ENCODE assay signal across 8 cellular contexts in the genomic region with DNA sequence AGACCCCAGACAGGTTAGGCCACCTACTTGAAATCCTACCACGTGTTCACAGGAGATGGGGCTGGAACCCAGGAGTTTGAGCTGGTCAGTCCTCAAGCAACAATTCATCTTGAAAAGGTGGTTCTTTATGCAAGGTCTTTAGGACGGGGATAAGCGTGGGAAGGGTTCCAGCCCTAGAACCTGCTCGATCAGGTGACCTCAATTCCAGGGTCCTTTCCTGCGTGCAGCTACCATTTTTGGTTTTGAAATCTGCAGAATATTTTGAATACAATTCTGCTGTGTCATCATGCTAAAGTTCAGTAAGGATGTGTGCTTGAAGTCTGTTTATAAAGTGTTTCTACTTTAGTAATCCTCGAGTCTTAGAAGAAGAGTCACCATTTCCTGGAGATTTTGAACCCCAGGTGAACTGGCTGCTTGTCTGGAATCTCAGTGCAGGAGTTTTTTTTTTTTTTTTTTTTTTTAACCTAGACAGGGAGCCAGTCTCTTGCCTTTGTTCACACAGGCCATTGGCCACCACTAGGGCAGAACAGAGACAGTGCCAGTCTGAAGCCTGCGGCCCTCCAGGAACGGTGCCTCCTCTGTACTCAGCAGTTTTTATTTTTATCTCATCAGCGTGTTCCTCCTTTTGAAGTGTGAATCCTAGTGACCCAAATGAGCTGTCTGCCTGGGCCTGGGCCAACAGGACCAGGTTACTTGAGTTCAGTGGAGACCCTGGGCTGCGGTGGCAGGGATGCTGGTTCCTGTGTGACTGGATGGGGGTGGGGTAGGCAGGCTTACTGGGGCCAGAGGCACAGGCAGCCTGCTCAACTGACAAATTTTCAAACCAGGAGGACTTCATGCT. TPM values are rescaled to one million over a fixed set of nuclear protein-coding genes. Genes with fewer than 3 reads are reported as not detected.
DNase-seq lines count a peak whose midpoint lies in the region; ATAC-seq and TF ChIP-seq lines count a peak whose summit lies in the region.

No MANE protein-coding gene starts in this region.

- intact Hi-C loops in head of caudate nucleus (cut with DNase I): no loop called here

- CTCF ChIA-PET in WTC11 (lab: Charles Lee): interaction anchor here (0.7 kb wide), 1 partner anchor 11 kb away, joined by 3 read pairs; no protein-coding TSS in a partner anchor

- no peak overlapping the region for H3K4me3 Mint-ChIP-seq in WTC11

- H3K27ac Mint-ChIP-seq in WTC11: no peak overlapping the region

- DNase-seq in DMS53 (lab: John Stamatoyannopoulos, UW) (peak; percentile 8), DMS53 treated with DMSO at 0.1 percent for 48 hours (lab: John Stamatoyannopoulos, UW; ENCODE audit: unreplicated experiment) (no peak), WTC11 (ENCODE audit: low spot score) (no peak), head of caudate nucleus (peak; percentile 21 to 81 (median 60)), putamen (ENCODE audit: low spot score) (peak; percentile 61), NCI-H2196 (lab: John Stamatoyannopoulos, UW; ENCODE audit: unreplicated experiment) (no peak), NCI-H345 treated with DMSO at 0.1 percent for 48 hours (lab: John Stamatoyannopoulos, UW; ENCODE audit: unreplicated experiment) (no peak)

- no peaks in the 10 kb centered on the region for H3K9me3 Mint-ChIP-seq in WTC11

- POLR2A ChIA-PET in WTC11 (lab: Charles Lee): interaction anchor here (0.7 kb wide), 1 partner anchor 1376 kb away, joined by 3 read pairs; no protein-coding TSS in a partner anchor

- no peaks in the 10 kb centered on the region for H3K36me3 Mint-ChIP-seq in WTC11

- peaks cover 54% of the 10 kb centered on the region for H3K4me1 Mint-ChIP-seq in WTC11

- ATAC-seq in WTC11 (peak; percentile 43), HG03565 (IDR thresholded peaks at IDR 0.05; ENCODE audit: unreplicated experiment) (no peak)

- no peak for TF ChIP-seq CTCF in WTC11 (IDR thresholded peaks at IDR 0.05)

- no peaks in the 10 kb centered on the region for H3K27me3 Mint-ChIP-seq in WTC11 (ENCODE audit: low read depth)

TF ChIP-seq in WTC11, 78 proteins besides CTCF, POLR2A, EP300 and RAD21:
- TF ChIP-seq ETV6 (CRISPR knock-in tag; IDR thresholded peaks at IDR 0.05): no peak

RNA-seq across cellular contexts. Expression of a gene that starts 54.6 kb away (rescaled TPM):
- total RNA-seq in WTC11 (2021): 6.6 to 7.8 TPM (median 7.4 TPM) in 3 replicates

Comparison
In these comparisons a context has a peak if more than half of its experiments do, and no peak if none do; other contexts are left out.
1. DNase-seq: peak in DMS53 (single experiment), head of caudate nucleus (42 of 42) and putamen (single experiment); none in DMS53 treated with DMSO at 0.1 percent for 48 hours (single experiment), WTC11 (single experiment), NCI-H2196 (single experiment) and NCI-H345 treated with DMSO at 0.1 percent for 48 hours (single experiment).